ENCODE assay signal across 21 cellular contexts in the genomic region with DNA sequence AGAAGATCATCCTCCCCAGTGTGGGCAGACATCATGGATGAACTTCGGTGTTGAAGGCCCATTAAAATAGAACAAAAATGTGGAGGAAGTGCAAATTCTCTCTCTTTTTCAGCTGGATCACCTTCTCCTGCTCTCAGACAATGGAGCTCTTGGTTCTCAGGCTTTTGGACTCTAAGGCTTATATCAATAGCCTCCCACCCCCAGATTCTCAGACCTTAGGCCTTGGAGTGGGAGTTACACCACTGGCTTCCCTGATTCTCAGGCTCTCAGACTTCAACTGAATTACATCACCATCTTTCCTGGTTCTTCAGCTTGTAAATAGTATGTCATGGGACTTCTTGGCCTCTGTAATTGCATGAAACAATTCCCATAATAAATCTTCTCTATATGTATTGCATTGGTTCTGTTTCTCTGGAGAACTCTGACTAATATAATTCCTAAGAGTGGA. TPM values are rescaled to one million over a fixed set of nuclear protein-coding genes. Genes with fewer than 3 reads are reported as not detected.
DNase-seq lines count a peak whose midpoint lies in the region; ATAC-seq and TF ChIP-seq lines count a peak whose summit lies in the region.
"Had no signal": no experiment of that assay in that cellular context is flagged by ENCODE, and none has a peak within 500 bp of the region (broad histone marks: within the 10 kb centered on the region; RNA-seq: fewer than 3 reads in every experiment).

No MANE protein-coding gene starts in this region.

- in situ Hi-C loops in mammary epithelial cell (cut with MboI; ENCODE audit: low sequenced_read_pairs in 2 of 2), result loop anchor here in 1 of 2 donors (5.0 kb wide), 1 partner anchor 103 kb away; a partner anchor contains a TSS

- H3K9me3 Mint-ChIP-seq in HFFc6, result no peaks in the 10 kb centered on the region
- H3K9me3 Mint-ChIP-seq: CD8-positive, alpha-beta memory T cell; stimulated activated effector memory CD8-positive, alpha-beta T cell treated with anti-CD3 and anti-CD28 coated beads, Interleukin-12 subunit alpha, Interleukin-12 subunit beta, amount 100 ng/mL, for 72 hours had no signal

- ATAC-seq in mucosa of descending colon, result peak; percentile 67
- ATAC-seq: activated CD4-positive, CD25-positive, alpha-beta regulatory T cell treated with anti-CD3 and anti-CD28 coated beads, Interleukin-2, amount 50 U/mL, for 24 hours; pancreas; stimulated activated effector memory CD8-positive, alpha-beta T cell treated with anti-CD3 and anti-CD28 coated beads, Interleukin-12 subunit alpha, Interleukin-12 subunit beta, amount 100 ng/mL, for 72 hours had no signal

- H3K27me3 ChIP-seq in ACC112 (ENCODE audit: insufficient read depth, low read length) (no peaks in the 10 kb centered on the region), suprapubic skin (no peaks in the 10 kb centered on the region), mammary epithelial cell (ENCODE audit: insufficient read depth, low read length) (no peaks in the 10 kb centered on the region), esophagus muscularis mucosa (peaks cover 0 to 6% (median 0%) of the 10 kb centered on the region in 4 donors)
- H3K27me3 ChIP-seq: MG63, pancreas had no signal

- dilution Hi-C loops in mammary epithelial cell (cut with HindIII; ENCODE audit: low sequenced_read_pairs), result loop anchor here (5.0 kb wide), 1 partner anchor 123 kb away; no protein-coding TSS in a partner anchor

- DNase-seq in HFFc6 (peak; percentile 40), dermis blood vessel endothelial cell (peak; percentile 66), mucosa of descending colon (no peak), suprapubic skin (ENCODE audit: low spot score in 2 of 2) (no peak), mammary epithelial cell (no peak), esophagus muscularis mucosa (ENCODE audit: extremely low spot score) (no peak)
- no peak for DNase-seq in stimulated activated naive CD4-positive, alpha-beta T cell treated with Interleukin-2 at 50 U/mL for 16 hours (lab: John Stamatoyannopoulos, UW)
- DNase-seq: anterior cingulate cortex; CD8-positive, alpha-beta memory T cell; erythroblast; H9; MG63; NCI-H187 treated with DMSO at 0.1 percent for 48 hours; NCI-H510A treated with DMSO at 0.1 percent for 48 hours; pancreas; SHP77; T-helper 2 cell had no signal

- H3K4me1 ChIP-seq in ACC112 (ENCODE audit: control insufficient read depth, insufficient read depth, low read length, unreplicated experiment) (peaks cover 10% of the 10 kb centered on the region), mucosa of descending colon (ENCODE audit: low read depth) (peaks cover 3% of the 10 kb centered on the region), suprapubic skin (no peaks in the 10 kb centered on the region), mammary epithelial cell (ENCODE audit: insufficient read depth, low read length) (peaks cover 15% of the 10 kb centered on the region), esophagus muscularis mucosa (no peaks in the 10 kb centered on the region)
- H3K4me1 ChIP-seq: pancreas had no signal

- H3K9me3 ChIP-seq in mucosa of descending colon, result no peaks in the 10 kb centered on the region
- H3K9me3 ChIP-seq in suprapubic skin, result no peaks in the 10 kb centered on the region
- no peaks in the 10 kb centered on the region for H3K9me3 ChIP-seq in mammary epithelial cell (replicated peaks; ENCODE audit: insufficient read depth, low read length)
- H3K9me3 ChIP-seq in esophagus muscularis mucosa, result no peaks in the 10 kb centered on the region
- H3K9me3 ChIP-seq: MG63, pancreas had no signal

- no peak overlapping the region for H3K4me2 ChIP-seq in mammary epithelial cell (ENCODE audit: insufficient read depth, low read depth, low read length)
- H3K4me2 ChIP-seq: smooth muscle cell had no signal

- H3K9ac ChIP-seq in mammary epithelial cell (ENCODE audit: insufficient read depth, low read length), result no peak overlapping the region

- H3K36me3 ChIP-seq in ACC112 (ENCODE audit: insufficient read depth, low read length), result no peaks in the 10 kb centered on the region
- H3K36me3 ChIP-seq in mucosa of descending colon (ENCODE audit: low read depth), result no peaks in the 10 kb centered on the region
- H3K36me3 ChIP-seq in suprapubic skin, result no peaks in the 10 kb centered on the region
- no peaks in the 10 kb centered on the region for H3K36me3 ChIP-seq in mammary epithelial cell (ENCODE audit: insufficient read depth, low read length)
- peaks cover 0 to 2% (median 0%) of the 10 kb centered on the region in 4 donors for H3K36me3 ChIP-seq in esophagus muscularis mucosa
- H3K36me3 ChIP-seq: MG63, pancreas had no signal

- peaks cover 2% of the 10 kb centered on the region; the same call in 1 of the 2 replicates for H3K27me3 Mint-ChIP-seq in HFFc6 (ENCODE audit: insufficient read depth)

- H3K27ac Mint-ChIP-seq in HFFc6, result no peak overlapping the region
- H3K27ac Mint-ChIP-seq: CD8-positive, alpha-beta memory T cell; H9; stimulated activated effector memory CD8-positive, alpha-beta T cell treated with anti-CD3 and anti-CD28 coated beads, Interleukin-12 subunit alpha, Interleukin-12 subunit beta, amount 100 ng/mL, for 72 hours had no signal

- no peak overlapping the region for H3K4me3 ChIP-seq in ACC112 (ENCODE audit: low read depth, low read length)
- H3K4me3 ChIP-seq in mucosa of descending colon, result no peak overlapping the region
- H3K4me3 ChIP-seq in suprapubic skin, result no peak overlapping the region
- no peak overlapping the region for H3K4me3 ChIP-seq in mammary epithelial cell (replicated peaks in 1 of 3; ENCODE audit: insufficient read depth in 1 of 3, low read depth in 2 of 3, low read length in 3 of 3)
- H3K4me3 ChIP-seq in esophagus muscularis mucosa, result no peak overlapping the region
- H3K4me3 ChIP-seq: MG63, pancreas, smooth muscle cell had no signal

- H3K27ac ChIP-seq in ACC112 (ENCODE audit: low read depth, low read length) (peak overlapping the region; percentile 12; the same call in 1 of the 2 replicates), suprapubic skin (no peak overlapping the region), mammary epithelial cell (ENCODE audit: insufficient read depth, low read depth, low read length) (no peak overlapping the region), esophagus muscularis mucosa (replicated peaks in 1 of 4) (no peak overlapping the region)
- H3K27ac ChIP-seq: pancreas had no signal

- intact Hi-C loops in mucosa of descending colon (cut with DNase I, micrococcal nuclease) (no loop called here), mammary epithelial cell (cut with micrococcal nuclease) (no loop called here), esophagus muscularis mucosa (cut with DNase I) (no loop called here)

- H2AFZ ChIP-seq in ACC112 (ENCODE audit: low read length, unreplicated experiment), result no peak overlapping the region
- H2AFZ ChIP-seq in mammary epithelial cell (ENCODE audit: low read depth, low read length), result no peak overlapping the region

- TF ChIP-seq EP300 in suprapubic skin (IDR thresholded peaks at IDR 0.05) (no peak), esophagus muscularis mucosa (IDR thresholded peaks at IDR 0.05) (no peak)

- no peaks in the 10 kb centered on the region for H4K20me1 ChIP-seq in mammary epithelial cell (ENCODE audit: insufficient read depth, low read length)

- peaks cover 36% of the 10 kb centered on the region for H3K4me1 Mint-ChIP-seq in HFFc6 (ENCODE audit: low read depth)

- no TSS peak for BruUV-seq in mammary epithelial cell (replicated peaks; lab: Mats Ljungman, UMichigan)

- H3K36me3 Mint-ChIP-seq in HFFc6 (ENCODE audit: low read depth), result no peaks in the 10 kb centered on the region; the same call in none of the 2 replicates
- H3K36me3 Mint-ChIP-seq: CD8-positive, alpha-beta memory T cell had no signal

- TF ChIP-seq POLR2A in suprapubic skin (IDR thresholded peaks at IDR 0.05) (no peak), esophagus muscularis mucosa (IDR thresholded peaks at IDR 0.05; ENCODE audit: low read depth) (no peak)

- H3K4me3 Mint-ChIP-seq in HFFc6, result no peak overlapping the region
- H3K4me3 Mint-ChIP-seq: CD8-positive, alpha-beta memory T cell; H9; stimulated activated effector memory CD8-positive, alpha-beta T cell treated with anti-CD3 and anti-CD28 coated beads, Interleukin-12 subunit alpha, Interleukin-12 subunit beta, amount 100 ng/mL, for 72 hours had no signal

- CTCF ChIA-PET in mammary epithelial cell (lab: Charles Lee; ENCODE audit: low non-redundant PET), result no interaction called here

- no peaks in the 10 kb centered on the region for H3K79me2 ChIP-seq in ACC112 (ENCODE audit: control insufficient read depth, insufficient read depth, low read length, unreplicated experiment)
- H3K79me2 ChIP-seq in mammary epithelial cell (ENCODE audit: insufficient read depth, low read length), result no peaks in the 10 kb centered on the region

- 86% methylated on average over 1 of the region's 1 CpG for WGBS in suprapubic skin
- WGBS in mammary epithelial cell (ENCODE audit: low coverage, missing lambda C conversion rate), result 7% methylated on average over 1 of the region's 1 CpG
- WGBS in esophagus muscularis mucosa, result 89% methylated on average over 1 of the region's 1 CpG

- TF ChIP-seq CTCF in HFFc6 (IDR thresholded peaks at IDR 0.05) (no peak), mucosa of descending colon (IDR thresholded peaks at IDR 0.05) (no peak), suprapubic skin (IDR thresholded peaks at IDR 0.05) (no peak), mammary epithelial cell (conservative IDR thresholded peaks at IDR 0.05 in 1 of 2, IDR thresholded peaks at IDR 0.05 in 1 of 2; ENCODE audit: extremely low read depth in 1 of 2, insufficient read depth in 1 of 2, low read depth in 1 of 2, low read length in 2 of 2) (no peak), esophagus muscularis mucosa (IDR thresholded peaks at IDR 0.05) (no peak)

RNA-seq across cellular contexts. Expression of a gene that starts 36.6 kb away (rescaled TPM):
- total RNA-seq in HFFc6 (2021; fragmentation: NEBNext Ultra II Directional; extraction: Animal tissue kit (Norgen Biotek cat#: 25700)), result 100 to 1,000 TPM in 3 of 6 experiments, 10 to 100 TPM in 3; 85.4 to 125 (median 103) TPM
- total RNA-seq in dermis blood vessel endothelial cell (28.8 and 39.6 TPM in 2 replicates), mucosa of descending colon (10 to 100 TPM; 70.3 to 84.1 (median 80.0) TPM), suprapubic skin (10 to 100 TPM; 55.0 to 75.3 (median 64.3) TPM), mammary epithelial cell (100 to 1,000 TPM in 1 of 2 donors, 10 to 100 TPM in 1; 46.3 to 105 TPM), esophagus muscularis mucosa (10 to 100 TPM; 33.6 to 62.4 (median 43.6) TPM)
- polyA plus RNA-seq in mammary epithelial cell, result 29.6 TPM
- polyA minus RNA-seq in mammary epithelial cell, result 73.3 TPM

RNA-seq across cellular contexts. Expression of a gene that starts 37.2 kb away (rescaled TPM):
- total RNA-seq in HFFc6 (2021; fragmentation: NEBNext Ultra II Directional; extraction: Animal tissue kit (Norgen Biotek cat#: 25700)), result 100 to 1,000 TPM; 437 to 543 (median 491) TPM
- total RNA-seq in dermis blood vessel endothelial cell, result 269 and 390 TPM in 2 replicates
- 100 to 1,000 TPM; 168 to 326 (median 300) TPM for total RNA-seq in mucosa of descending colon
- 100 to 1,000 TPM in 3 of 4 donors, 10 to 100 TPM in 1; 100.0 to 151 (median 115) TPM for total RNA-seq in suprapubic skin
- 100 to 1,000 TPM; 139 to 425 TPM for total RNA-seq in mammary epithelial cell
- 522 TPM for polyA plus RNA-seq in mammary epithelial cell
- polyA minus RNA-seq in mammary epithelial cell, result 1,454 TPM
- total RNA-seq in esophagus muscularis mucosa, result 10 to 100 TPM; 84.3 to 99.2 (median 89.8) TPM

Comparison
In these comparisons a context has a peak if more than half of its experiments do, and no peak if none do; other contexts are left out.
1. DNase-seq: peak in HFFc6 (single experiment) and dermis blood vessel endothelial cell (single experiment); none in mucosa of descending colon (0 of 3), stimulated activated naive CD4-positive, alpha-beta T cell treated with Interleukin-2 at 50 U/mL for 16 hours (single experiment), suprapubic skin (0 of 2), mammary epithelial cell (single experiment) and esophagus muscularis mucosa (single experiment).